28 cellular contexts compared by ENCODE assay signal in genomic region chrX:115900425-115900824, GRCh38.
"Had no signal": no experiment of that assay in that cellular context is flagged by ENCODE, and none has a peak within 500 bp of the region (broad histone marks: within the 10 kb centered on the region; RNA-seq: fewer than 3 reads in every experiment).

No MANE protein-coding gene starts in this region.

- H3K36me3 ChIP-seq: left ventricle myocardium inferior, ovary, prostate gland, suprapubic skin, thoracic aorta, tibial artery, uterus had no signal

- H3K27ac Mint-ChIP-seq: immature natural killer cell; memory B cell; naive thymus-derived CD8-positive, alpha-beta T cell; nephron; stimulated activated effector memory CD8-positive, alpha-beta T cell treated with anti-CD3 and anti-CD28 coated beads, Interleukin-12 subunit alpha, Interleukin-12 subunit beta, amount 100 ng/mL, for 72 hours; stimulated activated naive CD8-positive, alpha-beta T cell treated with anti-CD3 and anti-CD28 coated beads, Interleukin-15, Interleukin-2, amounts not matched to agents 100 ng/mL and 50 ng/mL, for 24 hours had no signal

- H3K36me3 Mint-ChIP-seq: immature natural killer cell; memory B cell; naive thymus-derived CD8-positive, alpha-beta T cell; stimulated activated effector memory CD8-positive, alpha-beta T cell treated with anti-CD3 and anti-CD28 coated beads, Interleukin-12 subunit alpha, Interleukin-12 subunit beta, amount 100 ng/mL, for 72 hours had no signal

- H3K4me1 ChIP-seq: left ventricle myocardium inferior, prostate gland, suprapubic skin, tibial artery, uterus had no signal

- H3K4me1 Mint-ChIP-seq: memory B cell; naive thymus-derived CD8-positive, alpha-beta T cell; nephron; neural crest cell; stimulated activated effector memory CD8-positive, alpha-beta T cell treated with anti-CD3 and anti-CD28 coated beads, Interleukin-12 subunit alpha, Interleukin-12 subunit beta, amount 100 ng/mL, for 72 hours had no signal

- H3K4me3 Mint-ChIP-seq: immature natural killer cell; memory B cell; naive thymus-derived CD8-positive, alpha-beta T cell; nephron; neural crest cell; stimulated activated effector memory CD8-positive, alpha-beta T cell treated with anti-CD3 and anti-CD28 coated beads, Interleukin-12 subunit alpha, Interleukin-12 subunit beta, amount 100 ng/mL, for 72 hours; stimulated activated naive CD8-positive, alpha-beta T cell treated with anti-CD3 and anti-CD28 coated beads, Interleukin-15, Interleukin-2, amounts not matched to agents 100 ng/mL and 50 ng/mL, for 24 hours had no signal

- H3K4me3 ChIP-seq: left ventricle myocardium inferior, lung, mucosa of descending colon, ovary, prostate gland, skin epidermis, suprapubic skin, thoracic aorta, tibial artery, uterus had no signal

- DNase-seq: hypothalamus; immature natural killer cell; islet precursor cell; left ventricle myocardium inferior; midbrain; mucosa of descending colon; naive thymus-derived CD8-positive, alpha-beta T cell; nucleus accumbens; ovary; retina; right cardiac atrium; stimulated activated CD4-positive, alpha-beta T cell treated with anti-CD3 and anti-CD28 coated beads, Interleukin-12 subunit alpha, Interleukin-12 subunit beta, amount 100 ng/mL, for 4 hours; stimulated activated CD4-positive, alpha-beta T cell treated with anti-CD3 and anti-CD28 coated beads, Interleukin-15, amount 100 ng/mL, for 24 hours; stimulated activated CD4-positive, alpha-beta T cell treated with anti-CD3 and anti-CD28 coated beads, Interleukin-2, amount 100 ng/mL, for 24 hours; stimulated activated CD4-positive, alpha-beta T cell treated with anti-CD3 and anti-CD28 coated beads, Interleukin-4, amount 100 ng/mL, for 24 hours; stimulated activated naive CD4-positive, alpha-beta T cell; tibial artery; uterus had no signal

- H3K27me3 Mint-ChIP-seq: memory B cell; naive thymus-derived CD8-positive, alpha-beta T cell; stimulated activated naive CD8-positive, alpha-beta T cell treated with anti-CD3 and anti-CD28 coated beads, Interleukin-15, Interleukin-2, amounts not matched to agents 100 ng/mL and 50 ng/mL, for 24 hours had no signal

- H3K9me3 Mint-ChIP-seq: memory B cell; stimulated activated naive CD8-positive, alpha-beta T cell treated with anti-CD3 and anti-CD28 coated beads, Interleukin-15, Interleukin-2, amounts not matched to agents 100 ng/mL and 50 ng/mL, for 24 hours had no signal

- H3K9me3 ChIP-seq: left ventricle myocardium inferior, mucosa of descending colon, ovary, prostate gland, suprapubic skin, thoracic aorta, tibial artery, uterus had no signal

- H3K27me3 ChIP-seq: ovary, suprapubic skin, tibial artery, uterus had no signal
